In genomic region chr14:36315159-36315853, GRCh38 we compare ENCODE assay signal across 10 cellular contexts. TPM values are rescaled to one million over a fixed set of nuclear protein-coding genes. Genes with fewer than 3 reads are reported as not detected.
DNase-seq lines count a peak whose midpoint lies in the region; ATAC-seq lines count a peak whose summit lies in the region.
"Had no signal": no experiment of that assay in that cellular context is flagged by ENCODE, and none has a peak within 500 bp of the region (broad histone marks: within the 10 kb centered on the region; RNA-seq: fewer than 3 reads in every experiment).

No MANE protein-coding gene starts in this region.

- H3K27me3 Mint-ChIP-seq in activated CD8-positive, alpha-beta memory T cell treated with anti-CD3 and anti-CD28 coated beads, Interleukin-2, amount 10 ng/mL, durations not matched to agents 7 days and 5 days = no peaks in the 10 kb centered on the region
- H3K27me3 Mint-ChIP-seq in stimulated activated naive B cell treated with anti-CD40 and anti-IgM and Interleukin-4, amounts not matched to agents 10 μg/mL and 1 μg/mL and 100 μg/mL, for 72 hours = no peaks in the 10 kb centered on the region
- H3K27me3 Mint-ChIP-seq in naive thymus-derived CD8-positive, alpha-beta T cell = no peaks in the 10 kb centered on the region
- H3K27me3 Mint-ChIP-seq: central memory CD8-positive, alpha-beta T cell had no signal

- H3K4me1 Mint-ChIP-seq in activated CD8-positive, alpha-beta memory T cell treated with anti-CD3 and anti-CD28 coated beads, Interleukin-2, amount 10 ng/mL, durations not matched to agents 7 days and 5 days = peaks cover 27% of the 10 kb centered on the region
- peaks cover 10 to 11% of the 10 kb centered on the region in 2 donors for H3K4me1 Mint-ChIP-seq in stimulated activated naive B cell treated with anti-CD40 and anti-IgM and Interleukin-4, amounts not matched to agents 10 μg/mL and 1 μg/mL and 100 μg/mL, for 72 hours
- H3K4me1 Mint-ChIP-seq in naive thymus-derived CD8-positive, alpha-beta T cell = peaks cover 7 to 40% (median 22%) of the 10 kb centered on the region in 4 donors

- CTCF ChIA-PET in activated CD8-positive, alpha-beta memory T cell treated with anti-CD3 and anti-CD28 coated beads, Interleukin-2, amount 10 ng/mL, durations not matched to agents 7 days and 5 days (lab: Charles Lee) = no interaction called here

- no peak for ATAC-seq in activated CD8-positive, alpha-beta memory T cell treated with anti-CD3 and anti-CD28 coated beads, Interleukin-2, amount 10 ng/mL, durations not matched to agents 7 days and 5 days
- peak; percentile 67 for ATAC-seq in HG02981 (IDR thresholded peaks at IDR 0.05; ENCODE audit: unreplicated experiment)
- peak; percentile 79 for ATAC-seq in stimulated activated naive B cell treated with anti-CD40 and anti-IgM and Interleukin-4, amounts not matched to agents 10 μg/mL and 1 μg/mL and 100 μg/mL, for 72 hours (replicated peaks)
- no peak for ATAC-seq in naive thymus-derived CD8-positive, alpha-beta T cell

- no peak overlapping the region for H3K4me3 Mint-ChIP-seq in activated CD8-positive, alpha-beta memory T cell treated with anti-CD3 and anti-CD28 coated beads, Interleukin-2, amount 10 ng/mL, durations not matched to agents 7 days and 5 days
- no peak overlapping the region for H3K4me3 Mint-ChIP-seq in stimulated activated naive B cell treated with anti-CD40 and anti-IgM and Interleukin-4, amounts not matched to agents 10 μg/mL and 1 μg/mL and 100 μg/mL, for 72 hours
- H3K4me3 Mint-ChIP-seq in naive thymus-derived CD8-positive, alpha-beta T cell = peak overlapping the region in 1 of 10 donors; percentile 4
- H3K4me3 Mint-ChIP-seq: central memory CD8-positive, alpha-beta T cell had no signal

- H3K27ac Mint-ChIP-seq in activated CD8-positive, alpha-beta memory T cell treated with anti-CD3 and anti-CD28 coated beads, Interleukin-2, amount 10 ng/mL, durations not matched to agents 7 days and 5 days = no peak overlapping the region
- no peak overlapping the region for H3K27ac Mint-ChIP-seq in stimulated activated naive B cell treated with anti-CD40 and anti-IgM and Interleukin-4, amounts not matched to agents 10 μg/mL and 1 μg/mL and 100 μg/mL, for 72 hours
- no peak overlapping the region for H3K27ac Mint-ChIP-seq in naive thymus-derived CD8-positive, alpha-beta T cell

- H3K36me3 Mint-ChIP-seq in activated CD8-positive, alpha-beta memory T cell treated with anti-CD3 and anti-CD28 coated beads, Interleukin-2, amount 10 ng/mL, durations not matched to agents 7 days and 5 days = peaks cover 23% of the 10 kb centered on the region
- peaks cover 17 to 27% of the 10 kb centered on the region in 2 donors for H3K36me3 Mint-ChIP-seq in stimulated activated naive B cell treated with anti-CD40 and anti-IgM and Interleukin-4, amounts not matched to agents 10 μg/mL and 1 μg/mL and 100 μg/mL, for 72 hours
- H3K36me3 Mint-ChIP-seq in naive thymus-derived CD8-positive, alpha-beta T cell = peaks cover 7 to 42% (median 18%) of the 10 kb centered on the region in 3 donors

- no peaks in the 10 kb centered on the region for H3K9me3 Mint-ChIP-seq in activated CD8-positive, alpha-beta memory T cell treated with anti-CD3 and anti-CD28 coated beads, Interleukin-2, amount 10 ng/mL, durations not matched to agents 7 days and 5 days (ENCODE audit: low read depth)
- no peaks in the 10 kb centered on the region for H3K9me3 Mint-ChIP-seq in stimulated activated naive B cell treated with anti-CD40 and anti-IgM and Interleukin-4, amounts not matched to agents 10 μg/mL and 1 μg/mL and 100 μg/mL, for 72 hours
- peaks cover 0 to under 1% (median 0%) of the 10 kb centered on the region in 9 donors for H3K9me3 Mint-ChIP-seq in naive thymus-derived CD8-positive, alpha-beta T cell
- H3K9me3 Mint-ChIP-seq: central memory CD8-positive, alpha-beta T cell had no signal

- DNase-seq in activated CD8-positive, alpha-beta memory T cell treated with anti-CD3 and anti-CD28 coated beads, Interleukin-2, amount 10 ng/mL, durations not matched to agents 7 days and 5 days = peak; percentile 41
- DNase-seq in activated CD8-positive, alpha-beta memory T cell treated with anti-CD3 and anti-CD28 coated beads for 24 hours = no peak
- peak; percentile 32 for DNase-seq in activated CD4-positive, CD25-positive, alpha-beta regulatory T cell treated with anti-CD3 and anti-CD28 coated beads, Interleukin-2, amount 50 U/mL, for 72 hours
- DNase-seq in stimulated activated naive B cell treated with anti-CD40 and anti-IgM and Interleukin-4, amounts not matched to agents 10 μg/mL and 1 μg/mL and 100 μg/mL, for 72 hours = no peak
- no peak for DNase-seq in naive thymus-derived CD8-positive, alpha-beta T cell
- DNase-seq in NCI-H1694 (lab: John Stamatoyannopoulos, UW) = no peak
- DNase-seq in AG20443 (ENCODE audit: low spot score) = no peak
- DNase-seq: BE2C had no signal

- POLR2A ChIA-PET in naive thymus-derived CD8-positive, alpha-beta T cell (lab: Charles Lee) = no interaction called here

RNA-seq across cellular contexts. Expression of gene MBIP, which starts 5.1 kb away (rescaled TPM):
- total RNA-seq in activated CD8-positive, alpha-beta memory T cell treated with anti-CD3 and anti-CD28 coated beads, Interleukin-2, amount 10 ng/mL, durations not matched to agents 7 days and 5 days = 10 to 100 TPM; 21.0 to 21.3 TPM
- total RNA-seq in naive thymus-derived CD8-positive, alpha-beta T cell = 10 to 100 TPM; 24.7 to 24.9 TPM
- polyA plus RNA-seq in naive thymus-derived CD8-positive, alpha-beta T cell = 10 to 100 TPM; 11.3 to 19.5 (median 18.6) TPM

Comparison
In these comparisons a context has a peak if more than half of its experiments do, and no peak if none do; other contexts are left out.
1. DNase-seq: peak in activated CD8-positive, alpha-beta memory T cell treated with anti-CD3 and anti-CD28 coated beads, Interleukin-2, amount 10 ng/mL, durations not matched to agents 7 days and 5 days (single experiment) and activated CD4-positive, CD25-positive, alpha-beta regulatory T cell treated with anti-CD3 and anti-CD28 coated beads, Interleukin-2, amount 50 U/mL, for 72 hours (single experiment); none in activated CD8-positive, alpha-beta memory T cell treated with anti-CD3 and anti-CD28 coated beads for 24 hours (single experiment), stimulated activated naive B cell treated with anti-CD40 and anti-IgM and Interleukin-4, amounts not matched to agents 10 μg/mL and 1 μg/mL and 100 μg/mL, for 72 hours (single experiment), naive thymus-derived CD8-positive, alpha-beta T cell (0 of 10), NCI-H1694 (single experiment) and AG20443 (single experiment).
2. ATAC-seq: peak in HG02981 (single experiment) and stimulated activated naive B cell treated with anti-CD40 and anti-IgM and Interleukin-4, amounts not matched to agents 10 μg/mL and 1 μg/mL and 100 μg/mL, for 72 hours (2 of 2); none in activated CD8-positive, alpha-beta memory T cell treated with anti-CD3 and anti-CD28 coated beads, Interleukin-2, amount 10 ng/mL, durations not matched to agents 7 days and 5 days (single experiment) and naive thymus-derived CD8-positive, alpha-beta T cell (0 of 2).